Comparison of ENCODE assay signal across 9 cellular contexts in the genomic region with DNA sequence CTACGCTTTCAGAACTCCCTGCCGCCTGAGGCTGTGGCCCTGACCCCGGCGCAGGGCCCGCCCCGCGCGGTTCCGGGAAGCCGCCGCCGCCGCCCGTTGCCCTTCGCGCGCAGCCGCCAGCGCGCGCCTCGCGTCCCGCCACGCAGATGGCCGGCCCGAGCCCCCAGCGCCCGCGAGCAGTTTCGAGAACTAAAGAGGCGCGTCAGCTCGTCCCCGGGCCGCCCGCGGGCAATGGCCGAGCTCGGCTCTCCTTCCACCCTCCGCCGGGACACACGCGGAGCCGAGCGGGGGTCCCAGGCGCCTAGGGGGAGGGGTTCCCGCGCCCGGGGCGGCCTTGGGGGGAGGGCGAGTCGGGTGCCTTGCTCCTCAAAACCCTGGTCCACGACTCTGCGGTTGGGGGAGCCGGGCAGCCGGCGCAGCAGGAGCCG. TPM values are rescaled to one million over a fixed set of nuclear protein-coding genes. Genes with fewer than 3 reads are reported as not detected.
DNase-seq lines count a peak whose midpoint lies in the region; ATAC-seq, FAIRE-seq and TF ChIP-seq lines count a peak whose summit lies in the region.
"Had no signal": no experiment of that assay in that cellular context is flagged by ENCODE, and none has a peak within 500 bp of the region (broad histone marks: within the 10 kb centered on the region; RNA-seq: fewer than 3 reads in every experiment).

No MANE protein-coding gene starts in this region.

- peak overlapping the region; percentile 99 for H3K27ac ChIP-seq in cingulate gyrus (ENCODE audit: low read depth, low read length)
- peak overlapping the region; percentile 100 for H3K27ac ChIP-seq in HepG2 (ENCODE audit: extremely low read length, insufficient read depth, low read length)

- peaks cover 71% of the 10 kb centered on the region for H3K79me2 ChIP-seq in HepG2 (ENCODE audit: insufficient read depth, low read length)

- ATAC-seq in HG03521 (IDR thresholded peaks at IDR 0.05; ENCODE audit: unreplicated experiment): peak; percentile 8
- ATAC-seq in HepG2: peak; percentile 13

- DNase-seq in NCI-H1092 treated with DMSO at 0.1 percent for 48 hours (lab: John Stamatoyannopoulos, UW): peak; percentile 6
- no peak for DNase-seq in NCI-H1092 (lab: John Stamatoyannopoulos, UW)
- DNase-seq in activated CD4-positive, CD25-positive, alpha-beta regulatory T cell (lab: John Stamatoyannopoulos, UW): peak; percentile 24 to 40 (median 38)
- no peak for DNase-seq in HepG2 (ENCODE audit: low spot score)
- peak; percentile 42 to 57 for DNase-seq in stimulated activated CD4-positive, alpha-beta T cell treated with anti-CD3 and anti-CD28 coated beads, Interleukin-4, amount 100 ng/mL, for 4 hours
- DNase-seq in NCI-H1436 (lab: John Stamatoyannopoulos, UW): no peak

- peaks cover 71% of the 10 kb centered on the region for H3K4me1 ChIP-seq in HepG2 (ENCODE audit: insufficient read depth, low read length)

- H3K9ac ChIP-seq in HepG2 (ENCODE audit: insufficient read depth, low read depth, low read length): peak overlapping the region; percentile 99

- peaks cover 55% of the 10 kb centered on the region for H4K20me1 ChIP-seq in HepG2 (ENCODE audit: insufficient read depth, low read length)

- H3K27me3 ChIP-seq in HepG2 (ENCODE audit: control insufficient read depth in 1 of 2, insufficient read depth in 2 of 2, low read length in 2 of 2): no peaks in the 10 kb centered on the region; a peak in 1 of 5 replicates

- no peak overlapping the region for H2AFZ ChIP-seq in HepG2 (ENCODE audit: low read length)

- no peak for TF ChIP-seq CTCF in HepG2 (CRISPR knock-in tag; IDR thresholded peaks at IDR 0.05)

- H3K4me2 ChIP-seq in HepG2 (ENCODE audit: low read depth, low read length): peak overlapping the region; percentile 94

- in situ Hi-C loops in HepG2 (cut with HindIII; ENCODE audit: extremely low pct_ligation_motif_present, low pct_unique_long_range_greater_than_20kb): loop anchor here (25.0 kb wide), 1 partner anchor 1555 kb away; a partner anchor contains a TSS

- intact Hi-C loops in HepG2 (cut with micrococcal nuclease; ENCODE audit: unreplicated experiment): loop anchor here (1.0 kb wide), 1 partner anchor 8 kb away; no protein-coding TSS in a partner anchor

- H3K4me3 ChIP-seq in HepG2 (replicated peaks in 1 of 3; ENCODE audit: insufficient read depth in 1 of 3, low read depth in 2 of 3, low read length in 3 of 3): peak overlapping the region; percentile 86 to 95 (median 87)

- no peak for TF ChIP-seq EP300 in HepG2 (IDR thresholded peaks at IDR 0.05; ENCODE audit: low read depth in 2 of 2, low read length in 2 of 2)
- TF ChIP-seq EP300 in HepG2 (CRISPR knock-in tag; IDR thresholded peaks at IDR 0.05; ENCODE audit: borderline replicate concordance): no peak

- FAIRE-seq in HepG2 (lab: Jason Lieb, UNC): no peak

- H3K36me3 ChIP-seq in HepG2 (replicated peaks in 1 of 2; ENCODE audit: control insufficient read depth in 1 of 2, insufficient read depth in 2 of 2, low read length in 2 of 2): 0 out of 5 replicates have a peak, but pooled peaks cover 0 to 13% of the 10 kb centered on the region in 2 experiments

- CTCF ChIA-PET in HepG2 (lab: Yijun Ruan, JAX; ENCODE audit: low intra/inter-chr PET ratio, low total read pairs): no interaction called here

- POLR2A ChIA-PET in HepG2 (lab: Yijun Ruan, JAX): interaction anchor here (1.0 to 2.5 kb wide), 7 partner anchors 10 to 29 kb away, joined by 3 to 51 read pairs (median 9); a partner anchor contains a TSS

- no peak for TF ChIP-seq POLR2A in HepG2 (IDR thresholded peaks at IDR 0.05; ENCODE audit: insufficient read depth in 1 of 2, low read depth in 2 of 2, low read length in 2 of 2)

- TF ChIP-seq RAD21 in HepG2 (CRISPR knock-in tag; IDR thresholded peaks at IDR 0.05): peak; percentile 53; the same call in 1 of the 2 replicates

- WGBS in HepG2 (ENCODE audit: low lambda C conversion rate): 0% methylated on average over 11 of the region's 59 CpGs

- H3K9me3 ChIP-seq in HepG2 (ENCODE audit: low read length): no peaks in the 10 kb centered on the region

- BruUV-seq in HepG2 (replicated peaks; lab: Mats Ljungman, UMichigan): TSS peak; percentile 51

TF ChIP-seq in HepG2, 621 proteins besides CTCF, POLR2A, EP300 and RAD21 (continues in another document):
- TF ChIP-seq PAWR (CRISPR knock-in tag; IDR thresholded peaks at IDR 0.05; ENCODE audit: borderline replicate concordance) (no peak), U2AF1 (optimal IDR thresholded peaks at IDR 0.05; ENCODE audit: low read depth, low read length) (no peak), KDM6A (CRISPR knock-in tag; IDR thresholded peaks at IDR 0.05; ENCODE audit: low read depth) (no peak), SP2 (CRISPR knock-in tag; IDR thresholded peaks at IDR 0.05) (no peak)

RNA-seq across cellular contexts. Expression of a gene that starts 1.8 kb away (rescaled TPM):
- total RNA-seq in HepG2 (2016; rRNA removed; fragmentation: Illumina TruSeq; extraction: Trizol): 308 and 449 TPM in 2 replicates
- 44.9 and 49.9 TPM in 2 replicates for total RNA-seq in HepG2 (2016; cell fraction: cytosol; rRNA removed; fragmentation: Illumina TruSeq; extraction: Trizol; ENCODE audit: low read depth)
- 322 and 435 TPM in 2 replicates for total RNA-seq in HepG2 (2016; cell fraction: insoluble cytoplasmic fraction; rRNA removed; fragmentation: Illumina TruSeq; extraction: Trizol)
- total RNA-seq in HepG2 (2016; cell fraction: membrane; rRNA removed; fragmentation: Illumina TruSeq; extraction: Trizol): 123 and 131 TPM in 2 replicates
- total RNA-seq in HepG2 (2016; cell fraction: nucleus; rRNA removed; fragmentation: Illumina TruSeq; extraction: Trizol): 111 and 121 TPM in 2 replicates
- polyA plus RNA-seq in HepG2 (2011; rRNA removed): 166 and 177 TPM in 2 replicates
- polyA plus RNA-seq in HepG2 (2011; cell fraction: cytosol; rRNA removed): 147 and 166 TPM in 2 replicates
- polyA plus RNA-seq in HepG2 (2011; cell fraction: nucleus; rRNA removed): 137 and 153 TPM in 2 replicates
- polyA plus RNA-seq in HepG2 (2012): 134 and 169 TPM in 2 replicates
- polyA plus RNA-seq in HepG2 (2016; cell fraction: cytosol; fragmentation: Illumina TruSeq; extraction: Trizol; ENCODE audit: low read depth): 19.5 and 22.4 TPM in 2 replicates
- polyA plus RNA-seq in HepG2 (2016; cell fraction: insoluble cytoplasmic fraction; fragmentation: Illumina TruSeq; extraction: Trizol; ENCODE audit: low read depth): 388 and 410 TPM in 2 replicates
- polyA plus RNA-seq in HepG2 (2016; cell fraction: membrane; fragmentation: Illumina TruSeq; extraction: Trizol; ENCODE audit: low read depth): 49.0 and 51.7 TPM in 2 replicates
- polyA plus RNA-seq in HepG2 (2016; cell fraction: nucleus; fragmentation: Illumina TruSeq; extraction: Trizol; ENCODE audit: insufficient read depth, low read depth): 178 and 179 TPM in 2 replicates
- 271 and 284 TPM in 2 replicates for polyA minus RNA-seq in HepG2 (2011; rRNA and poly(A)+ RNA removed; ENCODE audit: low replicate concordance)
- 121 and 128 TPM in 2 replicates for polyA minus RNA-seq in HepG2 (2011; cell fraction: cytosol; rRNA and poly(A)+ RNA removed)
- polyA minus RNA-seq in HepG2 (2011; cell fraction: nucleus; rRNA and poly(A)+ RNA removed): 64.2 and 75.8 TPM in 2 replicates

RNA-seq across cellular contexts. Expression of a gene that starts 29.7 kb away (rescaled TPM):
- 6.1 and 7.4 TPM in 2 replicates for total RNA-seq in HepG2 (2016; rRNA removed; fragmentation: Illumina TruSeq; extraction: Trizol)
- 3.3 and 6.4 TPM in 2 replicates for total RNA-seq in HepG2 (2016; cell fraction: cytosol; rRNA removed; fragmentation: Illumina TruSeq; extraction: Trizol; ENCODE audit: low read depth)
- total RNA-seq in HepG2 (2016; cell fraction: insoluble cytoplasmic fraction; rRNA removed; fragmentation: Illumina TruSeq; extraction: Trizol): 6.3 and 8.8 TPM in 2 replicates
- total RNA-seq in HepG2 (2016; cell fraction: membrane; rRNA removed; fragmentation: Illumina TruSeq; extraction: Trizol): 5.5 and 7.7 TPM in 2 replicates
- total RNA-seq in HepG2 (2016; cell fraction: nucleus; rRNA removed; fragmentation: Illumina TruSeq; extraction: Trizol): 3.5 and 6.0 TPM in 2 replicates
- polyA plus RNA-seq in HepG2 (2011; rRNA removed): 6.6 and 8.8 TPM in 2 replicates
- 3.6 and 5.2 TPM in 2 replicates for polyA plus RNA-seq in HepG2 (2011; cell fraction: cytosol; rRNA removed)
- 1.8 and 13.7 TPM in 2 replicates for polyA plus RNA-seq in HepG2 (2011; cell fraction: nucleus; rRNA removed)
- 2.6 and 3.3 TPM in 2 replicates for polyA plus RNA-seq in HepG2 (2012)
- polyA plus RNA-seq in HepG2 (2016; cell fraction: cytosol; fragmentation: Illumina TruSeq; extraction: Trizol; ENCODE audit: low read depth): 5.4 and 5.7 TPM in 2 replicates
- polyA plus RNA-seq in HepG2 (2016; cell fraction: insoluble cytoplasmic fraction; fragmentation: Illumina TruSeq; extraction: Trizol; ENCODE audit: low read depth): 5.9 and 7.2 TPM in 2 replicates
- polyA plus RNA-seq in HepG2 (2016; cell fraction: membrane; fragmentation: Illumina TruSeq; extraction: Trizol; ENCODE audit: low read depth): 6.0 and 8.7 TPM in 2 replicates
- 4.2 and 8.8 TPM in 2 replicates for polyA plus RNA-seq in HepG2 (2016; cell fraction: nucleus; fragmentation: Illumina TruSeq; extraction: Trizol; ENCODE audit: insufficient read depth, low read depth)
- polyA minus RNA-seq in HepG2 (2011; rRNA and poly(A)+ RNA removed; ENCODE audit: low replicate concordance): 3.5 and 7.7 TPM in 2 replicates
- polyA minus RNA-seq in HepG2 (2011; cell fraction: cytosol; rRNA and poly(A)+ RNA removed): 1.1 and 1.7 TPM in 2 replicates
- polyA minus RNA-seq in HepG2 (2011; cell fraction: nucleus; rRNA and poly(A)+ RNA removed): 4.8 and 6.7 TPM in 2 replicates

RNA-seq across cellular contexts. Expression of a gene that starts 35.7 kb away (rescaled TPM):
- not detected in 2 replicates for total RNA-seq in HepG2 (2016; rRNA removed; fragmentation: Illumina TruSeq; extraction: Trizol)
- not detected in 2 replicates for total RNA-seq in HepG2 (2016; cell fraction: cytosol; rRNA removed; fragmentation: Illumina TruSeq; extraction: Trizol; ENCODE audit: low read depth)
- not detected in 2 replicates for total RNA-seq in HepG2 (2016; cell fraction: insoluble cytoplasmic fraction; rRNA removed; fragmentation: Illumina TruSeq; extraction: Trizol)
- total RNA-seq in HepG2 (2016; cell fraction: membrane; rRNA removed; fragmentation: Illumina TruSeq; extraction: Trizol): not detected in 2 replicates
- not detected in 2 replicates for total RNA-seq in HepG2 (2016; cell fraction: nucleus; rRNA removed; fragmentation: Illumina TruSeq; extraction: Trizol)
- polyA plus RNA-seq in HepG2 (2011; rRNA removed): not detected in 2 replicates
- polyA plus RNA-seq in HepG2 (2011; cell fraction: cytosol; rRNA removed): not detected in 2 replicates
- polyA plus RNA-seq in HepG2 (2011; cell fraction: nucleus; rRNA removed): not detected in 2 replicates
- polyA plus RNA-seq in HepG2 (2012): not detected in 2 replicates
- polyA plus RNA-seq in HepG2 (2016; cell fraction: cytosol; fragmentation: Illumina TruSeq; extraction: Trizol; ENCODE audit: low read depth): not detected in 2 replicates
- polyA plus RNA-seq in HepG2 (2016; cell fraction: insoluble cytoplasmic fraction; fragmentation: Illumina TruSeq; extraction: Trizol; ENCODE audit: low read depth): not detected in 2 replicates
- not detected in 2 replicates for polyA plus RNA-seq in HepG2 (2016; cell fraction: membrane; fragmentation: Illumina TruSeq; extraction: Trizol; ENCODE audit: low read depth)
- polyA plus RNA-seq in HepG2 (2016; cell fraction: nucleus; fragmentation: Illumina TruSeq; extraction: Trizol; ENCODE audit: insufficient read depth, low read depth): not detected in 2 replicates
- polyA minus RNA-seq in HepG2 (2011; rRNA and poly(A)+ RNA removed; ENCODE audit: low replicate concordance): 0.21 TPM in 1 of 2 replicates, not detected in the other
- polyA minus RNA-seq in HepG2 (2011; cell fraction: cytosol; rRNA and poly(A)+ RNA removed): not detected in 2 replicates
- not detected in 2 replicates for polyA minus RNA-seq in HepG2 (2011; cell fraction: nucleus; rRNA and poly(A)+ RNA removed)
- total RNA-seq: pulmonary artery endothelial cell had no signal

Comparison
In these comparisons a context has a peak if more than half of its experiments do, and no peak if none do; other contexts are left out.
1. DNase-seq: peak in NCI-H1092 treated with DMSO at 0.1 percent for 48 hours (single experiment), activated CD4-positive, CD25-positive, alpha-beta regulatory T cell (4 of 4) and stimulated activated CD4-positive, alpha-beta T cell treated with anti-CD3 and anti-CD28 coated beads, Interleukin-4, amount 100 ng/mL, for 4 hours (2 of 2); none in NCI-H1092 (single experiment), HepG2 (single experiment) and NCI-H1436 (single experiment).